ENCODE assay signal across 9 cellular contexts in the genomic region with DNA sequence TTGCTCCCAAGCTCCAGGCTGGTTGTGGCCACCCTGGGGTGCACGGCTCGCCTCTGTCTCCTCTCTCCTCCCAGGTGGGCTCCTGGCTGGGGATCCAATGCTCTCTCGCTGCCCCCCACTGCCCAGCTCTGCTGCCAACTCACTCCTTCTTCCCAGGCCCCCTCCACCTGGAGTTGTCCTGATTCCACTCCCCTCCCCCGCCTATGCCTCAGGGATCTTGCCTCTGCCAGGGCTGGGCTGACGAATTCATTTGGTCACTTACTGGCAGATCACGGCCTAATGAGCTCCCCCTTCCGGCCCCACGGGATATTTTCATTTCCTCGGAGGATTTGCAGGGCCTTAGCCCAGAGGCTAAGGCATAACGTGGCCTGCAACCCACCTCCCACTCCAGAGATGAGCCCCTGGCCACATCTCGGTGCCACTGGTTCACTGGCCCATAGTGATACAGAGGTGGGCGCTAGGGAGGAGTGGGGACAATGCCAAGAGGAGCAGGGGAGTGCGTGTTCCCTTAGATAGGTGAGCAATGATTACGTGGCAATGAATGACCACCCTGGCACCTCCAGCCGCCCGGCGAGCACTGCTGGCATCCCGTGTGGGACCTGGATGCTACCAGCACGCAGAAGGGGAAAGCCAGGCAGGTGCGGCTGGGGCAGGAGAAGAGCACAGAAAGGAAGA.
A peak's percentile ranks its signal among the peaks of the same experiment; 100 is the strongest.
DNase-seq lines count a peak whose midpoint lies in the region; ATAC-seq and TF ChIP-seq lines count a peak whose summit lies in the region.
"Had no signal": no experiment of that assay in that cellular context is flagged by ENCODE, and none has a peak within 500 bp of the region (broad histone marks: within the 10 kb centered on the region; RNA-seq: fewer than 3 reads in every experiment).

No MANE protein-coding gene starts in this region.

- no peak overlapping the region for H3K27ac ChIP-seq in coronary artery
- H3K27ac ChIP-seq in parathyroid adenoma = no peak overlapping the region
- H3K27ac ChIP-seq in right cardiac atrium (ENCODE audit: low read length) = no peak overlapping the region
- H3K27ac ChIP-seq: epithelial cell of prostate had no signal

- peaks cover 0 to 6% of the 10 kb centered on the region in 2 donors for H3K27me3 Mint-ChIP-seq in stimulated activated naive B cell treated with anti-CD40 and anti-IgM and Interleukin-4, amounts not matched to agents 10 μg/mL and 1 μg/mL and 100 μg/mL, for 72 hours
- H3K27me3 Mint-ChIP-seq in activated T-helper 2 cell treated with anti-CD3 and anti-CD28 coated beads, Interferon-gamma antibody, Interleukin-2, Interleukin-4, amounts not matched to agents 10 μg/mL and 5 μg/mL and 100 μg/mL, durations not matched to agents 14 hours and 24 hours and 36 hours (ENCODE audit: low read depth) = peaks cover 2% of the 10 kb centered on the region

- H3K4me3 ChIP-seq in coronary artery = no peak overlapping the region
- no peak overlapping the region for H3K4me3 ChIP-seq in parathyroid adenoma (ENCODE audit: low read depth, low read length)
- H3K4me3 ChIP-seq in right cardiac atrium (ENCODE audit: low read length) = no peak overlapping the region

- H3K36me3 Mint-ChIP-seq in stimulated activated naive B cell treated with anti-CD40 and anti-IgM and Interleukin-4, amounts not matched to agents 10 μg/mL and 1 μg/mL and 100 μg/mL, for 72 hours = no peaks in the 10 kb centered on the region
- H3K36me3 Mint-ChIP-seq in activated T-helper 2 cell treated with anti-CD3 and anti-CD28 coated beads, Interferon-gamma antibody, Interleukin-2, Interleukin-4, amounts not matched to agents 10 μg/mL and 5 μg/mL and 100 μg/mL, durations not matched to agents 14 hours and 24 hours and 36 hours (ENCODE audit: low read depth) = no peaks in the 10 kb centered on the region

- CTCF ChIA-PET in GM10248 (lab: Yijun Ruan, JAX) = interaction anchor here (0.7 to 1.0 kb wide), 2 partner anchors 9 to 344 kb away, joined by 3 read pairs; partner anchors contain the start of gene SHH

- no peak overlapping the region for H3K9ac ChIP-seq in parathyroid adenoma

- H3K4me3 Mint-ChIP-seq in stimulated activated naive B cell treated with anti-CD40 and anti-IgM and Interleukin-4, amounts not matched to agents 10 μg/mL and 1 μg/mL and 100 μg/mL, for 72 hours = no peak overlapping the region
- H3K4me3 Mint-ChIP-seq in activated T-helper 2 cell treated with anti-CD3 and anti-CD28 coated beads, Interferon-gamma antibody, Interleukin-2, Interleukin-4, amounts not matched to agents 10 μg/mL and 5 μg/mL and 100 μg/mL, durations not matched to agents 14 hours and 24 hours and 36 hours (ENCODE audit: low read depth) = no peak overlapping the region

- no peak for DNase-seq in GM10248 (ENCODE audit: extremely low spot score)
- peak; percentile 19 for DNase-seq in MV-4-11 (lab: John Stamatoyannopoulos, UW)
- peak; percentile 58 for DNase-seq in coronary artery (ENCODE audit: low spot score)
- DNase-seq in stimulated activated naive B cell treated with anti-CD40 and anti-IgM and Interleukin-4, amounts not matched to agents 10 μg/mL and 1 μg/mL and 100 μg/mL, for 72 hours = no peak
- no peak for DNase-seq in right cardiac atrium
- DNase-seq in SKM-1 (lab: John Stamatoyannopoulos, UW; ENCODE audit: unreplicated experiment) = no peak
- no peak for DNase-seq in activated T-helper 2 cell treated with anti-CD3 and anti-CD28 coated beads, Interferon-gamma antibody, Interleukin-2, Interleukin-4, amounts not matched to agents 10 μg/mL and 5 μg/mL and 100 μg/mL, durations not matched to agents 14 hours and 24 hours and 36 hours (ENCODE audit: low spot score)

- H3K9me3 ChIP-seq in parathyroid adenoma (ENCODE audit: control insufficient read depth, low read length) (no peaks in the 10 kb centered on the region), right cardiac atrium (ENCODE audit: control insufficient read depth, low read length) (no peaks in the 10 kb centered on the region)

- H3K27me3 ChIP-seq in parathyroid adenoma (ENCODE audit: control insufficient read depth, insufficient read depth, low read length) (no peaks in the 10 kb centered on the region), right cardiac atrium (ENCODE audit: control insufficient read depth, insufficient read depth) (no peaks in the 10 kb centered on the region)

- TF ChIP-seq CTCF in GM10248 (IDR thresholded peaks at IDR 0.05; ENCODE audit: control extremely low read depth, extremely low read depth, low read depth, missing control alignments) = peak; percentile 12
- TF ChIP-seq CTCF in coronary artery (IDR thresholded peaks at IDR 0.05) = no peak
- TF ChIP-seq CTCF in parathyroid adenoma (IDR thresholded peaks at IDR 0.05) = peak; percentile 5

- no peaks in the 10 kb centered on the region for H3K36me3 ChIP-seq in parathyroid adenoma (ENCODE audit: control insufficient read depth, insufficient read depth, low read length)

- POLR2A ChIA-PET in GM10248 (lab: Yijun Ruan, JAX) = no interaction called here

- no peak overlapping the region for H3K4me2 ChIP-seq in parathyroid adenoma (ENCODE audit: low read length)

- intact Hi-C loops in right cardiac atrium (cut with DNase I) = no loop called here
- intact Hi-C loops in activated T-helper 2 cell treated with anti-CD3 and anti-CD28 coated beads, Interferon-gamma antibody, Interleukin-2, Interleukin-4, amounts not matched to agents 10 μg/mL and 5 μg/mL and 100 μg/mL, durations not matched to agents 14 hours and 24 hours and 36 hours (cut with micrococcal nuclease) = no loop called here

- H3K9me3 Mint-ChIP-seq in stimulated activated naive B cell treated with anti-CD40 and anti-IgM and Interleukin-4, amounts not matched to agents 10 μg/mL and 1 μg/mL and 100 μg/mL, for 72 hours = peaks cover 4 to 8% of the 10 kb centered on the region in 2 donors
- H3K9me3 Mint-ChIP-seq in activated T-helper 2 cell treated with anti-CD3 and anti-CD28 coated beads, Interferon-gamma antibody, Interleukin-2, Interleukin-4, amounts not matched to agents 10 μg/mL and 5 μg/mL and 100 μg/mL, durations not matched to agents 14 hours and 24 hours and 36 hours = peaks cover 7% of the 10 kb centered on the region

- no peak overlapping the region for H2AFZ ChIP-seq in parathyroid adenoma

- no peaks in the 10 kb centered on the region for H3K79me2 ChIP-seq in parathyroid adenoma

- no peak for ATAC-seq in stimulated activated naive B cell treated with anti-CD40 and anti-IgM and Interleukin-4, amounts not matched to agents 10 μg/mL and 1 μg/mL and 100 μg/mL, for 72 hours (replicated peaks)
- ATAC-seq in right cardiac atrium = no peak

- H3K4me1 ChIP-seq in parathyroid adenoma = no peaks in the 10 kb centered on the region
- H3K4me1 ChIP-seq in right cardiac atrium (ENCODE audit: control insufficient read depth, insufficient read depth, low read length) = no peaks in the 10 kb centered on the region

- WGBS in right cardiac atrium = 67% methylated on average over 20 of the region's 20 CpGs

- H3K27ac Mint-ChIP-seq in stimulated activated naive B cell treated with anti-CD40 and anti-IgM and Interleukin-4, amounts not matched to agents 10 μg/mL and 1 μg/mL and 100 μg/mL, for 72 hours = no peak overlapping the region
- no peak overlapping the region for H3K27ac Mint-ChIP-seq in activated T-helper 2 cell treated with anti-CD3 and anti-CD28 coated beads, Interferon-gamma antibody, Interleukin-2, Interleukin-4, amounts not matched to agents 10 μg/mL and 5 μg/mL and 100 μg/mL, durations not matched to agents 14 hours and 24 hours and 36 hours

- H3K4me1 Mint-ChIP-seq in stimulated activated naive B cell treated with anti-CD40 and anti-IgM and Interleukin-4, amounts not matched to agents 10 μg/mL and 1 μg/mL and 100 μg/mL, for 72 hours = no peaks in the 10 kb centered on the region
- H3K4me1 Mint-ChIP-seq in activated T-helper 2 cell treated with anti-CD3 and anti-CD28 coated beads, Interferon-gamma antibody, Interleukin-2, Interleukin-4, amounts not matched to agents 10 μg/mL and 5 μg/mL and 100 μg/mL, durations not matched to agents 14 hours and 24 hours and 36 hours (ENCODE audit: low read depth) = no peaks in the 10 kb centered on the region

Comparison
In these comparisons a context has a peak if more than half of its experiments do, and no peak if none do; other contexts are left out.
1. DNase-seq: peak in MV-4-11 (single experiment) and coronary artery (single experiment); none in GM10248 (single experiment), stimulated activated naive B cell treated with anti-CD40 and anti-IgM and Interleukin-4, amounts not matched to agents 10 μg/mL and 1 μg/mL and 100 μg/mL, for 72 hours (single experiment), right cardiac atrium (0 of 3), SKM-1 (single experiment) and activated T-helper 2 cell treated with anti-CD3 and anti-CD28 coated beads, Interferon-gamma antibody, Interleukin-2, Interleukin-4, amounts not matched to agents 10 μg/mL and 5 μg/mL and 100 μg/mL, durations not matched to agents 14 hours and 24 hours and 36 hours (single experiment).